Comparison of ENCODE assay signal across 4 cellular contexts in the genomic region with DNA sequence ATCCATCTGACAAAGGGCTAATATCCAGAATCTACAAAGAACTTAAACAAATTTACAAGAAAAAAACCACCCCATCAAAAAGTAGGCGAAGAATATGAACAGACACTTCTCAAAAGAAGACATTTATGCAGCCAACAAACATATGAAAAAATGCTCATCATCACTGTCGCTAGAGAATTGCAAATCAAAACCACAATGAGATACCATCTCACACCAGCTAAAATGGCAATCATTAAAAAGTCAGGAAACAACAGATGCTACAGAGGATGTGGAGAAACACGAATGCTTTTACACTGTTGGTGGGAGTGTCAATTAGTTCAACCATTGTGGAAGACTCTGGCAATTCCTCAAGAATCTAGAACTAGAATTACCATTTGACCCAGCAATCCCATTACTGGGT. TPM values are rescaled to one million over a fixed set of nuclear protein-coding genes. Genes with fewer than 3 reads are reported as not detected.
"Had no signal": no experiment of that assay in that cellular context is flagged by ENCODE, and none has a peak within 500 bp of the region (broad histone marks: within the 10 kb centered on the region; RNA-seq: fewer than 3 reads in every experiment).

No MANE protein-coding gene starts in this region.

RNA-seq across cellular contexts. Expression of a gene that starts 40.1 kb away (rescaled TPM):
- total RNA-seq: activated naive CD4-positive, alpha-beta T cell treated with anti-CD3 and anti-CD28 coated beads for 36 hours; PC-3; SJSA1 had no signal
- polyA plus RNA-seq: aorta had no signal
